In genomic region chr4:36081185-36081584, GRCh38 we compare ENCODE assay signal across 1 cellular context.
TF ChIP-seq lines count a peak whose summit lies in the region.

No MANE protein-coding gene starts in this region.

TF ChIP-seq in GM12878, 131 proteins besides CTCF, POLR2A, EP300 and RAD21 (continued from another document and continues in another):
- TF ChIP-seq PRDM15 (CRISPR knock-in tag; IDR thresholded peaks at IDR 0.05) (no peak), ATF7 (IDR thresholded peaks at IDR 0.05; ENCODE audit: low read depth) (peak; percentile 92), CHD4 (IDR thresholded peaks at IDR 0.05) (no peak), SKIL (IDR thresholded peaks at IDR 0.05; ENCODE audit: low read depth, poor library complexity, severe bottlenecking) (peak; percentile 39), CREB1 (IDR thresholded peaks at IDR 0.05; ENCODE audit: low read depth) (peak; percentile 82), MEF2B (IDR thresholded peaks at IDR 0.05; ENCODE audit: partially characterized antibody, poor library complexity, severe bottlenecking) (no peak), HDAC6 (IDR thresholded peaks at IDR 0.05; ENCODE audit: unreplicated experiment) (no peak), NR2C1 (IDR thresholded peaks at IDR 0.05) (no peak), LARP7 (IDR thresholded peaks at IDR 0.05) (no peak), SMAD5 (IDR thresholded peaks at IDR 0.05; ENCODE audit: low read depth) (no peak), IRF4 (IDR thresholded peaks at IDR 0.05; ENCODE audit: low read depth, low read length) (peak; percentile 68), TCF7 (IDR thresholded peaks at IDR 0.05; ENCODE audit: borderline replicate concordance) (0 out of 2 replicates have a peak, but pooled peaks have one; percentile 10), SUPT20H (IDR thresholded peaks at IDR 0.05; ENCODE audit: borderline replicate concordance, control insufficient read depth, low read depth, low read length) (no peak), PML (IDR thresholded peaks at IDR 0.05; ENCODE audit: low read length) (no peak), SP1 (IDR thresholded peaks at IDR 0.05; ENCODE audit: low read depth, low read length) (no peak), USF2 (IDR thresholded peaks at IDR 0.05; ENCODE audit: borderline replicate concordance, low read depth, low read length) (no peak), BMI1 (IDR thresholded peaks at IDR 0.05; ENCODE audit: borderline replicate concordance) (peak; percentile 67), SUZ12 (IDR thresholded peaks at IDR 0.05; ENCODE audit: unreplicated experiment) (no peak), RUNX3 (IDR thresholded peaks at IDR 0.05; ENCODE audit: low read length) (peak; percentile 70; the same call in 1 of the 2 replicates), CEBPB (IDR thresholded peaks at IDR 0.05; ENCODE audit: borderline replicate concordance in 1 of 2, low read depth in 2 of 2, low read length in 2 of 2) (no peak), RELB (IDR thresholded peaks at IDR 0.05; ENCODE audit: low read depth) (peak; percentile 83), BCL11A (IDR thresholded peaks at IDR 0.05; ENCODE audit: low read depth, low read length) (peak; percentile 81), GABPA (IDR thresholded peaks at IDR 0.05; ENCODE audit: low read depth) (peak; percentile 32; the same call in 1 of the 2 replicates), KDM1A (IDR thresholded peaks at IDR 0.05; ENCODE audit: borderline replicate concordance) (no peak), SREBF1 (IDR thresholded peaks at IDR 0.05; ENCODE audit: low read length) (no peak), HDAC2 (IDR thresholded peaks at IDR 0.05) (no peak), EZH2 (IDR thresholded peaks at IDR 0.05; ENCODE audit: borderline replicate concordance, control insufficient read depth, low read depth, low read length) (no peak), FOXM1 (IDR thresholded peaks at IDR 0.05; ENCODE audit: low read depth, low read length) (peak; percentile 82; the same call in 1 of the 2 replicates), CHD2 (IDR thresholded peaks at IDR 0.05; ENCODE audit: borderline replicate concordance, low read depth, low read length) (no peak), SPI1 (IDR thresholded peaks at IDR 0.05; ENCODE audit: borderline replicate concordance, insufficient read depth, low read depth, low read length) (peak; percentile 87), ESRRA (IDR thresholded peaks at IDR 0.05; ENCODE audit: low read length) (no peak), ELK1 (IDR thresholded peaks at IDR 0.05; ENCODE audit: low read depth, low read length) (no peak), SMARCA5 (IDR thresholded peaks at IDR 0.05) (no peak), IKZF1 (conservative IDR thresholded peaks at IDR 0.05) (peak; percentile 73), STAT3 (IDR thresholded peaks at IDR 0.05; ENCODE audit: low read depth, low read length) (no peak), RCOR1 (conservative IDR thresholded peaks at IDR 0.05; ENCODE audit: low read depth, low read length) (no peak), RELA (IDR thresholded peaks at IDR 0.05; ENCODE audit: borderline replicate concordance, partially characterized antibody) (no peak), NR2C2 (IDR thresholded peaks at IDR 0.05; ENCODE audit: borderline replicate concordance, control insufficient read depth, insufficient read length, low read depth) (no peak), ZNF207 (IDR thresholded peaks at IDR 0.05; ENCODE audit: borderline replicate concordance) (no peak), RB1 (IDR thresholded peaks at IDR 0.05; ENCODE audit: borderline replicate concordance) (no peak), WRNIP1 (IDR thresholded peaks at IDR 0.05; ENCODE audit: borderline replicate concordance, low read depth, low read length) (no peak), PAX8 (IDR thresholded peaks at IDR 0.05) (no peak), JUNB (IDR thresholded peaks at IDR 0.05) (peak; percentile 81), POLR2AphosphoS5 (IDR thresholded peaks at IDR 0.05; ENCODE audit: low read length) (no peak), MTA3 (IDR thresholded peaks at IDR 0.05; ENCODE audit: borderline replicate concordance, low read length) (no peak), ZNF217 (IDR thresholded peaks at IDR 0.05) (peak; percentile 66; the same call in 1 of the 2 replicates)
- TF ChIP-seq, protein P1, sequence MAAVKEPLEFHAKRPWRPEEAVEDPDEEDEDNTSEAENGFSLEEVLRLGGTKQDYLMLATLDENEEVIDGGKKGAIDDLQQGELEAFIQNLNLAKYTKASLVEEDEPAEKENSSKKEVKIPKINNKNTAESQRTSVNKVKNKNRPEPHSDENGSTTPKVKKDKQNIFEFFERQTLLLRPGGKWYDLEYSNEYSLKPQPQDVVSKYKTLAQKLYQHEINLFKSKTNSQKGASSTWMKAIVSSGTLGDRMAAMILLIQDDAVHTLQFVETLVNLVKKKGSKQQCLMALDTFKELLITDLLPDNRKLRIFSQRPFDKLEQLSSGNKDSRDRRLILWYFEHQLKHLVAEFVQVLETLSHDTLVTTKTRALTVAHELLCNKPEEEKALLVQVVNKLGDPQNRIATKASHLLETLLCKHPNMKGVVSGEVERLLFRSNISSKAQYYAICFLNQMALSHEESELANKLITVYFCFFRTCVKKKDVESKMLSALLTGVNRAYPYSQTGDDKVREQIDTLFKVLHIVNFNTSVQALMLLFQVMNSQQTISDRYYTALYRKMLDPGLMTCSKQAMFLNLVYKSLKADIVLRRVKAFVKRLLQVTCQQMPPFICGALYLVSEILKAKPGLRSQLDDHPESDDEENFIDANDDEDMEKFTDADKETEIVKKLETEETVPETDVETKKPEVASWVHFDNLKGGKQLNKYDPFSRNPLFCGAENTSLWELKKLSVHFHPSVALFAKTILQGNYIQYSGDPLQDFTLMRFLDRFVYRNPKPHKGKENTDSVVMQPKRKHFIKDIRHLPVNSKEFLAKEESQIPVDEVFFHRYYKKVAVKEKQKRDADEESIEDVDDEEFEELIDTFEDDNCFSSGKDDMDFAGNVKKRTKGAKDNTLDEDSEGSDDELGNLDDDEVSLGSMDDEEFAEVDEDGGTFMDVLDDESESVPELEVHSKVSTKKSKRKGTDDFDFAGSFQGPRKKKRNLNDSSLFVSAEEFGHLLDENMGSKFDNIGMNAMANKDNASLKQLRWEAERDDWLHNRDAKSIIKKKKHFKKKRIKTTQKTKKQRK (IDR thresholded peaks at IDR 0.05; ENCODE audit: low read depth, low read length) = no peak
- TF ChIP-seq, protein P2, sequence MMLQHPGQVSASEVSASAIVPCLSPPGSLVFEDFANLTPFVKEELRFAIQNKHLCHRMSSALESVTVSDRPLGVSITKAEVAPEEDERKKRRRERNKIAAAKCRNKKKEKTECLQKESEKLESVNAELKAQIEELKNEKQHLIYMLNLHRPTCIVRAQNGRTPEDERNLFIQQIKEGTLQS (IDR thresholded peaks at IDR 0.05; ENCODE audit: borderline replicate concordance, extremely low read depth, low read depth, low read length) = no peak
- TF ChIP-seq, protein P3, sequence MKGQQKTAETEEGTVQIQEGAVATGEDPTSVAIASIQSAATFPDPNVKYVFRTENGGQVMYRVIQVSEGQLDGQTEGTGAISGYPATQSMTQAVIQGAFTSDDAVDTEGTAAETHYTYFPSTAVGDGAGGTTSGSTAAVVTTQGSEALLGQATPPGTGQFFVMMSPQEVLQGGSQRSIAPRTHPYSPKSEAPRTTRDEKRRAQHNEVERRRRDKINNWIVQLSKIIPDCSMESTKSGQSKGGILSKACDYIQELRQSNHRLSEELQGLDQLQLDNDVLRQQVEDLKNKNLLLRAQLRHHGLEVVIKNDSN (IDR thresholded peaks at IDR 0.05; ENCODE audit: borderline replicate concordance, extremely low read length, insufficient read depth, low read depth, low read length) = no peak
- TF ChIP-seq, protein P4, sequence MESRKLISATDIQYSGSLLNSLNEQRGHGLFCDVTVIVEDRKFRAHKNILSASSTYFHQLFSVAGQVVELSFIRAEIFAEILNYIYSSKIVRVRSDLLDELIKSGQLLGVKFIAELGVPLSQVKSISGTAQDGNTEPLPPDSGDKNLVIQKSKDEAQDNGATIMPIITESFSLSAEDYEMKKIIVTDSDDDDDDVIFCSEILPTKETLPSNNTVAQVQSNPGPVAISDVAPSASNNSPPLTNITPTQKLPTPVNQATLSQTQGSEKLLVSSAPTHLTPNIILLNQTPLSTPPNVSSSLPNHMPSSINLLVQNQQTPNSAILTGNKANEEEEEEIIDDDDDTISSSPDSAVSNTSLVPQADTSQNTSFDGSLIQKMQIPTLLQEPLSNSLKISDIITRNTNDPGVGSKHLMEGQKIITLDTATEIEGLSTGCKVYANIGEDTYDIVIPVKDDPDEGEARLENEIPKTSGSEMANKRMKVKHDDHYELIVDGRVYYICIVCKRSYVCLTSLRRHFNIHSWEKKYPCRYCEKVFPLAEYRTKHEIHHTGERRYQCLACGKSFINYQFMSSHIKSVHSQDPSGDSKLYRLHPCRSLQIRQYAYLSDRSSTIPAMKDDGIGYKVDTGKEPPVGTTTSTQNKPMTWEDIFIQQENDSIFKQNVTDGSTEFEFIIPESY (IDR thresholded peaks at IDR 0.05) = no peak
